ENCODE assay signal across 17 cellular contexts in the genomic region with DNA sequence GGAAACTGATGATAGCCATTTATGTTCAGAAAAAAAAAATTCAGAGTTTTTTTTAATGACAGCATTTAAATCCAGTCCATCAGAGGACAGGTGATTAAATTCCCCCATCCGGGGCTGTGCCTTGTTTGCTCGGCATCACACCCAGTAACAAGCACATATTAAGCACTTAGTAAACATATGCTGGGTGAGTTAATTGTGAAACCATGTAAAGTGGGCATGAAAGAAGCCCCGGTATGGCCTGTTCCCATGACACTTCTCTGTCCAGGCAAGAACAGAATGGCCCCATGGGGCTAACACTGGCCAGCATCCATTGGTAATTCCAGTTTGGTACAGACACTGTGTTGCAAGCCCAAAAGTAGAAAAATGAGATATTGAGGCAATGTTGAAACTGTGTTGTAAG.
DNase-seq lines count a peak whose midpoint lies in the region; ATAC-seq and TF ChIP-seq lines count a peak whose summit lies in the region.
"Had no signal": no experiment of that assay in that cellular context is flagged by ENCODE, and none has a peak within 500 bp of the region (broad histone marks: within the 10 kb centered on the region; RNA-seq: fewer than 3 reads in every experiment).

No MANE protein-coding gene starts in this region.

- no peaks in the 10 kb centered on the region for H3K27me3 ChIP-seq in lower lobe of right lung (ENCODE audit: low read depth)
- peaks cover 0 to 6% (median 0%) of the 10 kb centered on the region in 7 donors for H3K27me3 ChIP-seq in spleen (replicated peaks in 1 of 7)
- no peaks in the 10 kb centered on the region for H3K27me3 ChIP-seq in aorta (ENCODE audit: control insufficient read depth in 1 of 2, insufficient read depth in 2 of 2, low read length in 1 of 2)
- H3K27me3 ChIP-seq in trophoblast cell (ENCODE audit: insufficient read depth, low read length), result no peaks in the 10 kb centered on the region

- no peaks in the 10 kb centered on the region for H3K79me1 ChIP-seq in trophoblast cell (ENCODE audit: low read length)

- H3K4me2 ChIP-seq in OCI-LY7 (ENCODE audit: low read length) (no peak overlapping the region), trophoblast cell (ENCODE audit: low read length) (no peak overlapping the region)
- H3K4me2 ChIP-seq: GM23338 had no signal

- H3K9me3 ChIP-seq in lower lobe of right lung, result no peaks in the 10 kb centered on the region
- H3K9me3 ChIP-seq in spleen, result peaks cover 0 to 18% (median 0%) of the 10 kb centered on the region in 8 donors
- H3K9me3 ChIP-seq in aorta (ENCODE audit: control insufficient read depth, low read length), result no peaks in the 10 kb centered on the region
- no peaks in the 10 kb centered on the region for H3K9me3 ChIP-seq in OCI-LY7 (ENCODE audit: low read length)
- H3K9me3 ChIP-seq in trophoblast cell (ENCODE audit: insufficient read depth, low read depth, low read length), result peaks cover 2% of the 10 kb centered on the region
- H3K9me3 ChIP-seq: Caco-2 had no signal

- H3K79me2 ChIP-seq in OCI-LY7 (ENCODE audit: insufficient read depth, low read depth, low read length) (no peaks in the 10 kb centered on the region), trophoblast cell (ENCODE audit: control insufficient read depth, insufficient read depth, low read length, poor library complexity) (no peaks in the 10 kb centered on the region)

- no peak overlapping the region for H3K4me3 Mint-ChIP-seq in CD14-positive monocyte
- H3K4me3 Mint-ChIP-seq: CD4-positive, CD25-positive, alpha-beta regulatory T cell; CD8-positive, alpha-beta T cell; GM23338; H9 had no signal

- no peaks in the 10 kb centered on the region for H3K9me2 ChIP-seq in OCI-LY7 (ENCODE audit: insufficient read depth, low read length)

- H2AFZ ChIP-seq in OCI-LY7 (ENCODE audit: low read length), result no peak overlapping the region
- H2AFZ ChIP-seq in trophoblast cell (ENCODE audit: insufficient read depth, low read length, poor library complexity), result no peak overlapping the region
- H2AFZ ChIP-seq: GM23338 had no signal

- no peak overlapping the region for H2AK5ac ChIP-seq in trophoblast cell (ENCODE audit: low read length)

- no peak for TF ChIP-seq POLR2A in spleen (IDR thresholded peaks at IDR 0.05)

- H2BK120ac ChIP-seq in trophoblast cell (ENCODE audit: insufficient read depth, low read length, poor library complexity), result no peak overlapping the region

- no peak overlapping the region for H4K12ac ChIP-seq in trophoblast cell (ENCODE audit: low read depth, low read length)

- no peak overlapping the region for H3K14ac ChIP-seq in trophoblast cell (ENCODE audit: low read length)

- BruUV-seq in OCI-LY7 (replicated peaks; lab: Mats Ljungman, UMichigan), result no TSS peak

- intact Hi-C loops in lower lobe of right lung (cut with DNase I), result no loop called here
- intact Hi-C loops in spleen (cut with DNase I; ENCODE audit: low total_unique reads), result no loop called here
- intact Hi-C loops in CD14-positive monocyte (cut with micrococcal nuclease), result no loop called here
- intact Hi-C loops in aorta (cut with DNase I), result no loop called here
- intact Hi-C loops in OCI-LY7 (cut with micrococcal nuclease; ENCODE audit: unreplicated experiment), result no loop called here

- ATAC-seq in lower lobe of right lung, result peak; percentile 72 to 78
- no peak for ATAC-seq in aorta (ENCODE audit: low FRiP score)
- ATAC-seq: CD8-positive, alpha-beta T cell; GM23338; HCT116 had no signal

- no peak for TF ChIP-seq CTCF in lower lobe of right lung (IDR thresholded peaks at IDR 0.05)
- no peak for TF ChIP-seq CTCF in spleen (IDR thresholded peaks at IDR 0.05 in 8 of 11, conservative IDR thresholded peaks at IDR 0.05 in 3 of 11)
- no peak for TF ChIP-seq CTCF in CD14-positive monocyte (IDR thresholded peaks at IDR 0.05)
- TF ChIP-seq CTCF in OCI-LY7 (conservative IDR thresholded peaks at IDR 0.05; ENCODE audit: low read length), result no peak

- H3K4me1 Mint-ChIP-seq in CD14-positive monocyte, result peaks cover 3% of the 10 kb centered on the region
- H3K4me1 Mint-ChIP-seq: CD4-positive, CD25-positive, alpha-beta regulatory T cell; GM23338 had no signal

- no peaks in the 10 kb centered on the region for H4K20me1 ChIP-seq in OCI-LY7 (ENCODE audit: insufficient read depth, low read length)

- H3K36me3 Mint-ChIP-seq in CD14-positive monocyte, result no peaks in the 10 kb centered on the region
- H3K36me3 Mint-ChIP-seq: CD4-positive, CD25-positive, alpha-beta regulatory T cell; CD8-positive, alpha-beta T cell had no signal

- H3K27me3 Mint-ChIP-seq in CD14-positive monocyte (ENCODE audit: low read depth in 3 of 3), result peaks cover 0 to 5% (median 0%) of the 10 kb centered on the region in 3 donors

- H3K36me3 ChIP-seq in lower lobe of right lung, result no peaks in the 10 kb centered on the region
- no peaks in the 10 kb centered on the region for H3K36me3 ChIP-seq in spleen
- no peaks in the 10 kb centered on the region for H3K36me3 ChIP-seq in aorta (ENCODE audit: control insufficient read depth in 1 of 2, insufficient read depth in 2 of 2, low read length in 1 of 2)
- no peaks in the 10 kb centered on the region for H3K36me3 ChIP-seq in OCI-LY7 (ENCODE audit: insufficient read depth, low read length)
- H3K36me3 ChIP-seq in trophoblast cell (ENCODE audit: control insufficient read depth in 1 of 2, insufficient read depth in 2 of 2, low read length in 2 of 2), result no peaks in the 10 kb centered on the region

- H3K27ac Mint-ChIP-seq in CD14-positive monocyte, result no peak overlapping the region
- H3K27ac Mint-ChIP-seq: CD4-positive, CD25-positive, alpha-beta regulatory T cell; CD8-positive, alpha-beta T cell; GM23338; H9 had no signal

- H2BK5ac ChIP-seq in trophoblast cell (ENCODE audit: low read depth, low read length, poor library complexity), result no peak overlapping the region

- H3K4me1 ChIP-seq in lower lobe of right lung (no peaks in the 10 kb centered on the region), spleen (no peaks in the 10 kb centered on the region), aorta (ENCODE audit: control insufficient read depth in 1 of 2, insufficient read depth in 2 of 2, low read length in 2 of 2) (no peaks in the 10 kb centered on the region), OCI-LY7 (ENCODE audit: insufficient read depth, low read length, poor library complexity, severe bottlenecking) (no peaks in the 10 kb centered on the region), trophoblast cell (ENCODE audit: control insufficient read depth in 1 of 2, insufficient read depth in 2 of 2, low read length in 2 of 2) (no peaks in the 10 kb centered on the region)
- H3K4me1 ChIP-seq: Caco-2 had no signal

- H3K9me3 Mint-ChIP-seq in CD14-positive monocyte, result peaks cover 0 to 5% (median 2%) of the 10 kb centered on the region in 7 donors

- POLR2A ChIA-PET in OCI-LY7 (lab: Charles Lee), result no interaction called here

- H3K4me3 ChIP-seq in lower lobe of right lung (no peak overlapping the region), spleen (no peak overlapping the region), aorta (ENCODE audit: low read length in 2 of 2) (no peak overlapping the region), OCI-LY7 (ENCODE audit: low read depth, low read length, poor library complexity, severe bottlenecking) (no peak overlapping the region), trophoblast cell (ENCODE audit: low read depth, low read length) (no peak overlapping the region)
- H3K4me3 ChIP-seq: GM23338 had no signal

- DNase-seq in NCI-H748 (lab: John Stamatoyannopoulos, UW; ENCODE audit: unreplicated experiment), result peak; percentile 89
- peak; percentile 9 for DNase-seq in NCI-H774 (lab: John Stamatoyannopoulos, UW)
- DNase-seq in lower lobe of right lung, result no peak
- peak; percentile 19 for DNase-seq in spleen
- DNase-seq in CD14-positive monocyte (ENCODE audit: low spot score), result no peak
- no peak for DNase-seq in aorta
- no peak for DNase-seq in OCI-LY7 (ENCODE audit: low spot score)
- DNase-seq in trophoblast cell, result no peak
- DNase-seq: C1 segment of cervical spinal cord; Caco-2; CD4-positive, CD25-positive, alpha-beta regulatory T cell; CD8-positive, alpha-beta T cell; DMS153; DND-41; H9 had no signal

- H3K4ac ChIP-seq in trophoblast cell (ENCODE audit: low read depth, low read length), result no peak overlapping the region

- 78 to 94% (median 87%) methylated on average over 3 of the region's 3 CpGs for WGBS in spleen, 5 donors
- 83 to 84% methylated on average over 3 of the region's 3 CpGs for WGBS in aorta, 2 donors
- WGBS in trophoblast cell (ENCODE audit: extremely low coverage, insufficient coverage, insufficient read length), result no CpG with 5 or more reads among the region's 3 CpGs

- no peak overlapping the region for H3K18ac ChIP-seq in trophoblast cell (ENCODE audit: low read length)

- H2BK12ac ChIP-seq in trophoblast cell (ENCODE audit: low read length), result no peak overlapping the region

- no peak overlapping the region for H4K91ac ChIP-seq in trophoblast cell (ENCODE audit: low read depth, low read length)

- H4K8ac ChIP-seq in trophoblast cell (ENCODE audit: low read depth, low read length), result no peak overlapping the region

- CTCF ChIA-PET in OCI-LY7 (lab: Charles Lee; ENCODE audit: unreplicated experiment), result no interaction called here

- H3K9ac ChIP-seq in trophoblast cell (ENCODE audit: low read length), result no peak overlapping the region

- H3K23ac ChIP-seq in trophoblast cell (ENCODE audit: low read length), result no peak overlapping the region

- H3K27ac ChIP-seq in lower lobe of right lung (no peak overlapping the region), spleen (no peak overlapping the region), aorta (ENCODE audit: low read depth in 1 of 2, low read length in 2 of 2) (no peak overlapping the region), OCI-LY7 (ENCODE audit: low read depth, low read length, poor library complexity, severe bottlenecking) (no peak overlapping the region), trophoblast cell (ENCODE audit: low read depth, low read length) (no peak overlapping the region)

Comparison
In these comparisons a context has a peak if more than half of its experiments do, and no peak if none do; other contexts are left out.
1. DNase-seq: peak in NCI-H748 (single experiment), NCI-H774 (single experiment) and spleen (single experiment); none in lower lobe of right lung (single experiment), CD14-positive monocyte (single experiment), aorta (0 of 2), OCI-LY7 (single experiment) and trophoblast cell (0 of 2).